ENCODE assay signal across 8 cellular contexts in genomic region chr3:48989796-48990635, GRCh38. TPM values are rescaled to one million over a fixed set of nuclear protein-coding genes. Genes with fewer than 3 reads are reported as not detected.
DNase-seq lines count a peak whose midpoint lies in the region; ATAC-seq, FAIRE-seq and TF ChIP-seq lines count a peak whose summit lies in the region.

TSS of gene P4HTM (plus strand) at chr3:48990241. CDS start at chr3:48990257, 16 bp downstream.

- TF ChIP-seq POLR2A in GM12892 (IDR thresholded peaks at IDR 0.05; ENCODE audit: low read depth, low read length) = peak; percentile 40; the same call in 1 of the 2 replicates

- peak within 1 kb of the TSS; percentile 74 for H3K4me3 ChIP-seq in choroid plexus epithelial cell (ENCODE audit: low read depth, low read length)

- peak within 1 kb of the TSS; percentile 98 for H3K27ac ChIP-seq in layer of hippocampus (ENCODE audit: low read depth, low read length)

- peak; percentile 68 for TF ChIP-seq CTCF in choroid plexus epithelial cell (conservative IDR thresholded peaks at IDR 0.05; ENCODE audit: low read depth, low read length)

- FAIRE-seq in GM12892 (lab: Jason Lieb, UNC) = peak; percentile 90

- peak; percentile 61 for DNase-seq in GM12892 (ENCODE audit: insufficient read length)
- DNase-seq in NCI-H345 treated with DMSO at 0.1 percent for 48 hours (lab: John Stamatoyannopoulos, UW; ENCODE audit: unreplicated experiment) = peak; percentile 44
- peak; percentile 86 for DNase-seq in activated CD4-positive, alpha-beta T cell treated with anti-CD3 and anti-CD28 coated beads for 48 hours
- peak; percentile 96 for DNase-seq in choroid plexus epithelial cell (ENCODE audit: low read depth)
- peak; percentile 77 to 80 for DNase-seq in stimulated activated CD4-positive, alpha-beta T cell treated with anti-CD3 and anti-CD28 coated beads, Interleukin-1b, Interleukin-23, amount 100 ng/mL, for 4 hours (ENCODE audit: low read depth in 2 of 2)
- DNase-seq in D341Med (ENCODE audit: low spot score) = no peak

- no peaks in the 10 kb centered on the region for H3K27me3 ChIP-seq in layer of hippocampus (ENCODE audit: control insufficient read depth, insufficient read depth, low read length)

- ATAC-seq in HG02763 (IDR thresholded peaks at IDR 0.05; ENCODE audit: unreplicated experiment) = peak; percentile 43

RNA-seq across cellular contexts. Expression of gene P4HTM, which starts in this region (rescaled TPM):
- 9.7 TPM for polyA plus RNA-seq in GM12892 (2012; ENCODE audit: missing spikeins)
